ENCODE assay signal across 9 cellular contexts in genomic region chr12:572532-572899, GRCh38.
DNase-seq lines count a peak whose midpoint lies in the region; ATAC-seq and TF ChIP-seq lines count a peak whose summit lies in the region.
"Had no signal": no experiment of that assay in that cellular context is flagged by ENCODE, and none has a peak within 500 bp of the region (broad histone marks: within the 10 kb centered on the region; RNA-seq: fewer than 3 reads in every experiment).

No MANE protein-coding gene starts in this region.

- H3K36me3 Mint-ChIP-seq in activated T-cell treated with anti-CD3 and anti-CD28 coated beads, Interleukin-2, amount 50 U/mL, for 24 hours (ENCODE audit: low read depth), result no peaks in the 10 kb centered on the region
- H3K36me3 Mint-ChIP-seq in T-helper 1 cell treated with Interleukin-12 subunit alpha and Interleukin-12 subunit beta and Interleukin-4 antibody, amounts not matched to agents 30 μg/mL and 1 μg/mL, for 36 hours (ENCODE audit: low read depth), result peaks cover 4% of the 10 kb centered on the region

- TF ChIP-seq POLR2A in suprapubic skin (IDR thresholded peaks at IDR 0.05), result no peak

- H3K27ac Mint-ChIP-seq in activated T-cell treated with anti-CD3 and anti-CD28 coated beads, Interleukin-2, amount 50 U/mL, for 24 hours, result peak overlapping the region; percentile 76
- H3K27ac Mint-ChIP-seq in T-helper 1 cell treated with Interleukin-12 subunit alpha and Interleukin-12 subunit beta and Interleukin-4 antibody, amounts not matched to agents 30 μg/mL and 1 μg/mL, for 36 hours, result peak overlapping the region; percentile 57

- no peaks in the 10 kb centered on the region for H3K27me3 Mint-ChIP-seq in activated T-cell treated with anti-CD3 and anti-CD28 coated beads, Interleukin-2, amount 50 U/mL, for 24 hours
- no peaks in the 10 kb centered on the region for H3K27me3 Mint-ChIP-seq in T-helper 1 cell treated with Interleukin-12 subunit alpha and Interleukin-12 subunit beta and Interleukin-4 antibody, amounts not matched to agents 30 μg/mL and 1 μg/mL, for 36 hours (ENCODE audit: low read depth)

- peak; percentile 31 for ATAC-seq in foreskin keratinocyte

- no peak for TF ChIP-seq EP300 in suprapubic skin (IDR thresholded peaks at IDR 0.05)

- no peaks in the 10 kb centered on the region for H3K36me3 ChIP-seq in suprapubic skin

- H3K4me1 ChIP-seq in foreskin keratinocyte, result peaks cover 27% of the 10 kb centered on the region
- peaks cover 68% of the 10 kb centered on the region for H3K4me1 ChIP-seq in suprapubic skin

- no peak overlapping the region for H3K27ac ChIP-seq in foreskin keratinocyte
- H3K27ac ChIP-seq in suprapubic skin, result peak overlapping the region; percentile 96

- H3K4me3 Mint-ChIP-seq in activated T-cell treated with anti-CD3 and anti-CD28 coated beads, Interleukin-2, amount 50 U/mL, for 24 hours, result no peak overlapping the region
- no peak overlapping the region for H3K4me3 Mint-ChIP-seq in T-helper 1 cell treated with Interleukin-12 subunit alpha and Interleukin-12 subunit beta and Interleukin-4 antibody, amounts not matched to agents 30 μg/mL and 1 μg/mL, for 36 hours

- no peaks in the 10 kb centered on the region for H3K9me3 ChIP-seq in suprapubic skin

- no peaks in the 10 kb centered on the region for H3K27me3 ChIP-seq in foreskin keratinocyte
- H3K27me3 ChIP-seq in suprapubic skin, result no peaks in the 10 kb centered on the region

- no peak overlapping the region for H3K4me3 ChIP-seq in suprapubic skin

- no peak for DNase-seq in activated T-cell treated with anti-CD3 and anti-CD28 coated beads, Interleukin-2, amount 50 U/mL, for 24 hours
- no peak for DNase-seq in activated T-cell treated with anti-CD3 and anti-CD28 coated beads, Interleukin-2, amount 50 U/mL, for 1 hour
- peak; percentile 17 to 60 for DNase-seq in foreskin keratinocyte
- no peak for DNase-seq in suprapubic skin (ENCODE audit: low spot score in 2 of 2)
- no peak for DNase-seq in NCI-H2196 (lab: John Stamatoyannopoulos, UW; ENCODE audit: unreplicated experiment)
- DNase-seq in NCI-H82 treated with DMSO at 0.1 percent for 48 hours (lab: John Stamatoyannopoulos, UW; ENCODE audit: unreplicated experiment), result no peak
- no peak for DNase-seq in OCI-M2 (lab: John Stamatoyannopoulos, UW; ENCODE audit: unreplicated experiment)
- DNase-seq: NCI-H526 treated with DMSO at 0.1 percent for 48 hours had no signal

- WGBS in suprapubic skin, result 75% methylated on average over 3 of the region's 3 CpGs

- H3K4me1 Mint-ChIP-seq in activated T-cell treated with anti-CD3 and anti-CD28 coated beads, Interleukin-2, amount 50 U/mL, for 24 hours (ENCODE audit: low read depth), result peaks cover 59% of the 10 kb centered on the region
- H3K4me1 Mint-ChIP-seq in T-helper 1 cell treated with Interleukin-12 subunit alpha and Interleukin-12 subunit beta and Interleukin-4 antibody, amounts not matched to agents 30 μg/mL and 1 μg/mL, for 36 hours (ENCODE audit: low read depth), result peaks cover 28% of the 10 kb centered on the region

- H3K9me3 Mint-ChIP-seq in activated T-cell treated with anti-CD3 and anti-CD28 coated beads, Interleukin-2, amount 50 U/mL, for 24 hours, result no peaks in the 10 kb centered on the region
- no peaks in the 10 kb centered on the region for H3K9me3 Mint-ChIP-seq in T-helper 1 cell treated with Interleukin-12 subunit alpha and Interleukin-12 subunit beta and Interleukin-4 antibody, amounts not matched to agents 30 μg/mL and 1 μg/mL, for 36 hours

- TF ChIP-seq CTCF in foreskin keratinocyte (conservative IDR thresholded peaks at IDR 0.05) (no peak), suprapubic skin (IDR thresholded peaks at IDR 0.05) (no peak)

Comparison
In these comparisons a context has a peak if more than half of its experiments do, and no peak if none do; other contexts are left out.
1. DNase-seq: peak in foreskin keratinocyte (2 of 2); none in activated T-cell treated with anti-CD3 and anti-CD28 coated beads, Interleukin-2, amount 50 U/mL, for 24 hours (single experiment), activated T-cell treated with anti-CD3 and anti-CD28 coated beads, Interleukin-2, amount 50 U/mL, for 1 hour (single experiment), suprapubic skin (0 of 2), NCI-H2196 (single experiment), NCI-H82 treated with DMSO at 0.1 percent for 48 hours (single experiment) and OCI-M2 (single experiment).